9 cellular contexts compared by ENCODE assay signal in genomic region chr3:115692887-115693524, GRCh38.
DNase-seq lines count a peak whose midpoint lies in the region; ATAC-seq and TF ChIP-seq lines count a peak whose summit lies in the region.
"Had no signal": no experiment of that assay in that cellular context is flagged by ENCODE, and none has a peak within 500 bp of the region (broad histone marks: within the 10 kb centered on the region; RNA-seq: fewer than 3 reads in every experiment).

No MANE protein-coding gene starts in this region.

- no peaks in the 10 kb centered on the region for H3K27me3 ChIP-seq in CD4-positive, CD25-positive, alpha-beta regulatory T cell (ENCODE audit: control insufficient read depth, insufficient read depth, low read length)
- H3K27me3 ChIP-seq in lower lobe of right lung (ENCODE audit: low read depth), result no peaks in the 10 kb centered on the region

- H3K4me1 ChIP-seq in CD4-positive, CD25-positive, alpha-beta regulatory T cell (ENCODE audit: control insufficient read depth, insufficient read depth, low read length, poor library complexity, severe bottlenecking), result no peaks in the 10 kb centered on the region
- no peaks in the 10 kb centered on the region for H3K4me1 ChIP-seq in lower lobe of right lung

- no peak overlapping the region for H3K27ac Mint-ChIP-seq in CD4-positive, CD25-positive, alpha-beta regulatory T cell
- H3K27ac Mint-ChIP-seq: T-helper 1 cell treated with Interleukin-12 subunit alpha and Interleukin-12 subunit beta and Interleukin-4 antibody, amounts not matched to agents 30 μg/mL and 1 μg/mL, for 36 hours had no signal

- H3K36me3 Mint-ChIP-seq in CD4-positive, CD25-positive, alpha-beta regulatory T cell, result no peaks in the 10 kb centered on the region

- peak; percentile 73 to 80 for ATAC-seq in CD4-positive, CD25-positive, alpha-beta regulatory T cell (ENCODE audit: low read depth in 2 of 2)
- ATAC-seq in GM19328 (IDR thresholded peaks at IDR 0.05; ENCODE audit: unreplicated experiment), result peak; percentile 86
- peak; percentile 97 for ATAC-seq in HG03432 (IDR thresholded peaks at IDR 0.05; ENCODE audit: unreplicated experiment)
- peak; percentile 95 for ATAC-seq in lower lobe of right lung

- intact Hi-C loops in lower lobe of right lung (cut with DNase I), result loop anchor here (10.0 kb wide), 1 partner anchor 478 kb away; no protein-coding TSS in a partner anchor

- H3K4me3 ChIP-seq in CD4-positive, CD25-positive, alpha-beta regulatory T cell (ENCODE audit: low read depth, low read length), result no peak overlapping the region
- no peak overlapping the region for H3K4me3 ChIP-seq in coronary artery
- H3K4me3 ChIP-seq in lower lobe of right lung, result no peak overlapping the region

- no peaks in the 10 kb centered on the region for H3K9me3 ChIP-seq in CD4-positive, CD25-positive, alpha-beta regulatory T cell (ENCODE audit: control insufficient read depth in 2 of 2, low read length in 2 of 2)
- no peaks in the 10 kb centered on the region for H3K9me3 ChIP-seq in lower lobe of right lung

- no peak overlapping the region for H3K27ac ChIP-seq in CD4-positive, CD25-positive, alpha-beta regulatory T cell (ENCODE audit: insufficient read depth, low read length, poor library complexity, severe bottlenecking)
- H3K27ac ChIP-seq in coronary artery (no peak overlapping the region), lower lobe of right lung (no peak overlapping the region)

- DNase-seq in CD4-positive, CD25-positive, alpha-beta regulatory T cell, result peak; percentile 28 to 65 (median 47)
- DNase-seq in NCI-H446 (lab: John Stamatoyannopoulos, UW) (peak; percentile 89 to 90), coronary artery (ENCODE audit: low spot score) (no peak), lower lobe of right lung (peak; percentile 60)
- DNase-seq in activated CD4-positive, alpha-beta T cell treated with anti-CD3 and anti-CD28 coated beads for 4 hours, result peak; percentile 48 to 68
- peak; percentile 42 for DNase-seq in stimulated activated CD8-positive, alpha-beta memory T cell treated with anti-CD3 and anti-CD28 coated beads, Interleukin-12 subunit alpha, Interleukin-12 subunit beta, amount 100 ng/mL, for 1 hour (ENCODE audit: low read depth)

- H3K4me3 Mint-ChIP-seq in CD4-positive, CD25-positive, alpha-beta regulatory T cell, result no peak overlapping the region
- H3K4me3 Mint-ChIP-seq: T-helper 1 cell treated with Interleukin-12 subunit alpha and Interleukin-12 subunit beta and Interleukin-4 antibody, amounts not matched to agents 30 μg/mL and 1 μg/mL, for 36 hours had no signal

- peak; percentile 82 for TF ChIP-seq CTCF in coronary artery (IDR thresholded peaks at IDR 0.05)
- peak; percentile 80 for TF ChIP-seq CTCF in lower lobe of right lung (IDR thresholded peaks at IDR 0.05)

- H3K27me3 Mint-ChIP-seq in CD4-positive, CD25-positive, alpha-beta regulatory T cell, result no peaks in the 10 kb centered on the region

- H3K9me3 Mint-ChIP-seq in CD4-positive, CD25-positive, alpha-beta regulatory T cell, result no peaks in the 10 kb centered on the region
- H3K9me3 Mint-ChIP-seq: T-helper 1 cell treated with Interleukin-12 subunit alpha and Interleukin-12 subunit beta and Interleukin-4 antibody, amounts not matched to agents 30 μg/mL and 1 μg/mL, for 36 hours had no signal

- no peaks in the 10 kb centered on the region for H3K36me3 ChIP-seq in CD4-positive, CD25-positive, alpha-beta regulatory T cell (ENCODE audit: control insufficient read depth, insufficient read depth, low read length)
- no peaks in the 10 kb centered on the region for H3K36me3 ChIP-seq in lower lobe of right lung

- H3K4me1 Mint-ChIP-seq in CD4-positive, CD25-positive, alpha-beta regulatory T cell, result no peaks in the 10 kb centered on the region
